Comparison of ENCODE assay signal across 1 cellular context in genomic region chr3:183268361-183268760, GRCh38.
A peak's percentile ranks its signal among the peaks of the same experiment; 100 is the strongest.
TF ChIP-seq lines count a peak whose summit lies in the region.

No MANE protein-coding gene starts in this region.

TF ChIP-seq in K562, 482 proteins besides CTCF, POLR2A, EP300 and RAD21:
- TF ChIP-seq GTF2F1 (IDR thresholded peaks at IDR 0.05; ENCODE audit: low read depth, low read length) = no peak
- 0 out of 2 replicates have a peak, but pooled peaks have one; percentile 43 for TF ChIP-seq ZNF740 (CRISPR knock-in tag; IDR thresholded peaks at IDR 0.05)
- no peak for TF ChIP-seq ZNF740 (tag; IDR thresholded peaks at IDR 0.05)
- TF ChIP-seq ERF (CRISPR knock-in tag; IDR thresholded peaks at IDR 0.05) = no peak
- TF ChIP-seq HMBOX1 (IDR thresholded peaks at IDR 0.05) = peak; percentile 40; the same call in 1 of the 2 replicates
- peak; percentile 28; the same call in 1 of the 2 replicates for TF ChIP-seq SPI1 (IDR thresholded peaks at IDR 0.05; ENCODE audit: borderline replicate concordance, low read depth, low read length)
